Comparison of ENCODE assay signal across 7 cellular contexts in the genomic region with DNA sequence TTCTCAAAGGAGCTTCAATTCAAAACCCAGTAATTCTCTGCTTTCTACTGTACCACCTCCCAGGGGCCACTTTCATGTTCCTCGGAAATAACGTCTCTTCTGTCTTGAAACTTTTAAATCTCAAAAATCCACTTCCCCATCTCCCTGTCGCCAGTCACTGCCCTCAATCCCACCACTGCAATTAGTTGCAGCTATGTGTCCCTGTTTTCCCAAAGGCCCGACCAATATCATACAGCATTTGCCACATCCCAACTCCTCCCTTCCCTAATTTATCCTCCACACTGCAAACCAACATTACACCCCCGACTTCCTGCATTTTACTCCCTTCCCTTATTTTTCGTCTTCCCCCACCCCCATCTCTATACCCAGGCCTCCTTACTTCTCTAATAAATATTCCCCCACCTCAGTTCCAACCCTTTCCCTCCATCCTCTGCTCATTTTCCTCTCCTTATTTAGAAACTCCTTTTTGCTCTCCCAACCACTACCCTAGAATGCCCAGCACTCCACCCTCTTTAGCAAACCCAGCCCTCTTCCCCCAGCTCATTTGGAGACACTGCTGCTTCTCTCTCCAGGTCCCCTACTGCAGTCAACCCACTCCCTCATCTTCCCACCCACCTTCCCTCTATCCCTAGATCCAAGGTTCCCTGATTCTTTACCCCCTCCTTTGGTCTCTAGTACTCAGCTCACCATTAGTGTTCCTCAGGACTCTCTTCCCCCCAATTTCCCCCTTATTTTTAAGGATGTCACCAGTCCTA. TPM values are rescaled to one million over a fixed set of nuclear protein-coding genes. Genes with fewer than 3 reads are reported as not detected.
DNase-seq lines count a peak whose midpoint lies in the region; ATAC-seq and TF ChIP-seq lines count a peak whose summit lies in the region.

No MANE protein-coding gene starts in this region.

- H3K27ac ChIP-seq in prostate gland = peak overlapping the region; percentile 90 to 96

- H3K9me3 ChIP-seq in MG63 (no peaks in the 10 kb centered on the region), adipocyte (ENCODE audit: control insufficient read depth, low read length) (no peaks in the 10 kb centered on the region), prostate gland (no peaks in the 10 kb centered on the region)

- intact Hi-C loops in left cardiac atrium (cut with DNase I) = no loop called here
- intact Hi-C loops in prostate gland (cut with DNase I) = loop anchor here (1.0 to 10.0 kb wide), 2 partner anchors 53 to 71 kb away; a partner anchor contains a TSS

- peak overlapping the region; percentile 72 for H3K4me3 ChIP-seq in MG63
- H3K4me3 ChIP-seq in adipocyte (ENCODE audit: low read length) = peak overlapping the region; percentile 91
- peak overlapping the region; percentile 92 to 94 for H3K4me3 ChIP-seq in prostate gland

- in situ Hi-C loops in G401 (cut with HindIII; ENCODE audit: low sequenced_read_pairs) = no loop called here

- H3K4me1 ChIP-seq in adipocyte (ENCODE audit: control insufficient read depth, insufficient read depth, low read length) (peaks cover 45% of the 10 kb centered on the region), prostate gland (replicated peaks) (peaks cover 5% of the 10 kb centered on the region)

- TF ChIP-seq POLR2A in prostate gland (IDR thresholded peaks at IDR 0.05) = peak; percentile 59

- ATAC-seq in left cardiac atrium (peak; percentile 53 to 65), GM18502 (IDR thresholded peaks at IDR 0.05; ENCODE audit: poor library complexity, unreplicated experiment) (no peak), GM19351 (IDR thresholded peaks at IDR 0.05; ENCODE audit: unreplicated experiment) (no peak)

- H3K27me3 ChIP-seq in MG63 (no peaks in the 10 kb centered on the region), adipocyte (replicated peaks; ENCODE audit: control insufficient read depth, insufficient read depth, low read length) (no peaks in the 10 kb centered on the region), prostate gland (replicated peaks; ENCODE audit: insufficient read depth) (no peaks in the 10 kb centered on the region)

- peak overlapping the region; percentile 93 for H3K9ac ChIP-seq in adipocyte (ENCODE audit: low read length)

- no peak for TF ChIP-seq CTCF in prostate gland (IDR thresholded peaks at IDR 0.05)

- H3K36me3 ChIP-seq in MG63 = no peaks in the 10 kb centered on the region
- no peaks in the 10 kb centered on the region for H3K36me3 ChIP-seq in adipocyte (ENCODE audit: control insufficient read depth, insufficient read depth, low read length, severe bottlenecking)
- no peaks in the 10 kb centered on the region for H3K36me3 ChIP-seq in prostate gland

- DNase-seq in G401 (ENCODE audit: low spot score) (peak; percentile 70), MG63 (peak; percentile 37), adipocyte (ENCODE audit: low read depth) (peak; percentile 78), left cardiac atrium (peak; percentile 35), prostate gland (ENCODE audit: low spot score) (peak; percentile 50)

- WGBS in prostate gland = 3% methylated on average over 6 of the region's 6 CpGs

RNA-seq across cellular contexts. Expression of a gene that starts 1.1 kb away (rescaled TPM):
- total RNA-seq in G401 (2014; rRNA removed; shearing (Covaris generic)) = 74.7 and 82.0 TPM in 2 replicates
- total RNA-seq in MG63 (2014; rRNA removed; shearing (Covaris generic); ENCODE audit: low replicate concordance) = 82.4 and 224 TPM in 2 replicates
- total RNA-seq in left cardiac atrium = 100 to 1,000 TPM; 175 to 223 TPM
- total RNA-seq in prostate gland = 100 to 1,000 TPM; 147 to 266 TPM

RNA-seq across cellular contexts. Expression of a gene that starts 52.1 kb away (rescaled TPM):
- total RNA-seq in G401 (2014; rRNA removed; shearing (Covaris generic)) = 85.5 and 108 TPM in 2 replicates
- total RNA-seq in MG63 (2014; rRNA removed; shearing (Covaris generic); ENCODE audit: low replicate concordance) = 139 and 155 TPM in 2 replicates
- total RNA-seq in left cardiac atrium (10 to 100 TPM; 29.6 to 77.5 TPM), prostate gland (10 to 100 TPM; 75.0 to 91.3 TPM)

Comparison
In these comparisons a context has a peak if more than half of its experiments do, and no peak if none do; other contexts are left out.
1. ATAC-seq: peak in left cardiac atrium (2 of 2); none in GM18502 (single experiment) and GM19351 (single experiment).
2. Peak in every context shown above with its lines, with median percentiles within 50 percentile points of each other: DNase-seq and H3K4me3 ChIP-seq.